In genomic region chr11:100232006-100232405, GRCh38 we compare ENCODE assay signal across 16 cellular contexts.
A peak's percentile ranks its signal among the peaks of the same experiment; 100 is the strongest.
DNase-seq lines count a peak whose midpoint lies in the region; TF ChIP-seq lines count a peak whose summit lies in the region.
"Had no signal": no experiment of that assay in that cellular context is flagged by ENCODE, and none has a peak within 500 bp of the region (broad histone marks: within the 10 kb centered on the region; RNA-seq: fewer than 3 reads in every experiment).

No MANE protein-coding gene starts in this region.

- DNase-seq in ACHN (peak; percentile 65), epithelial cell of proximal tubule (ENCODE audit: low read depth) (peak; percentile 82), kidney tubule cell (ENCODE audit: low spot score) (peak; percentile 77), renal cortical epithelial cell (ENCODE audit: low read depth) (peak; percentile 90), hepatic stellate cell (ENCODE audit: low spot score) (no peak), H7 (no peak), HEK293T (ENCODE audit: extremely low spot score) (no peak)
- DNase-seq: CD8-positive, alpha-beta T cell; DMS 273 treated with DMSO at 0.1 percent for 48 hours; DMS53; DND-41; EL; GM23248; KBM-7 had no signal

- H3K4me3 ChIP-seq in epithelial cell of proximal tubule (ENCODE audit: low read depth, low read length) (no peak overlapping the region), H7 (ENCODE audit: insufficient read depth, low read depth, low read length) (no peak overlapping the region)
- H3K4me3 ChIP-seq: A549, BLaER1, GM23248 had no signal

- no peaks in the 10 kb centered on the region for H3K36me3 ChIP-seq in H7 (replicated peaks; ENCODE audit: control insufficient read depth, insufficient read depth, low read length)
- H3K36me3 ChIP-seq: BLaER1 had no signal

- no peaks in the 10 kb centered on the region for H3K27me3 ChIP-seq in H7 (ENCODE audit: control insufficient read depth, insufficient read depth, low read length)
- H3K27me3 ChIP-seq: BLaER1 had no signal

- in situ Hi-C loops in ACHN (cut with HindIII; ENCODE audit: low pct_ligation_motif_present, low pct_unique_long_range_greater_than_20kb, low sequenced_read_pairs), result no loop called here

- POLR2A ChIA-PET in HEK293T (lab: Yijun Ruan, JAX), result no interaction called here

- TF ChIP-seq CTCF in epithelial cell of proximal tubule (conservative IDR thresholded peaks at IDR 0.05; ENCODE audit: low read depth, low read length), result no peak

- CTCF ChIA-PET in HEK293T (lab: Yijun Ruan, JAX), result no interaction called here

TF ChIP-seq in HEK293T, 16 proteins besides CTCF, POLR2A, EP300 and RAD21:
- TF ChIP-seq BHLHE40 (IDR thresholded peaks at IDR 0.05; ENCODE audit: borderline replicate concordance) (no peak), SUZ12 (IDR thresholded peaks at IDR 0.05) (no peak), TARDBP (IDR thresholded peaks at IDR 0.05) (no peak), FOXM1 (IDR thresholded peaks at IDR 0.05; ENCODE audit: borderline replicate concordance) (no peak), ELF4 (IDR thresholded peaks at IDR 0.05) (no peak), FOXK2 (IDR thresholded peaks at IDR 0.05) (no peak), PKNOX1 (IDR thresholded peaks at IDR 0.05) (no peak), CTBP1 (IDR thresholded peaks at IDR 0.05; ENCODE audit: borderline replicate concordance) (no peak), SP1 (IDR thresholded peaks at IDR 0.05) (no peak), L3MBTL2 (conservative IDR thresholded peaks at IDR 0.05) (no peak), ARNT (IDR thresholded peaks at IDR 0.05) (no peak), LEF1 (IDR thresholded peaks at IDR 0.05; ENCODE audit: borderline replicate concordance) (no peak), FOXA1 (IDR thresholded peaks at IDR 0.05) (no peak), HDGF (IDR thresholded peaks at IDR 0.05; ENCODE audit: borderline replicate concordance) (no peak), NFRKB (IDR thresholded peaks at IDR 0.05) (no peak), ZNF384 (IDR thresholded peaks at IDR 0.05) (no peak)
TF ChIP-seq in HEK293T: peak in this region for 0.

Comparison
In these comparisons a context has a peak if more than half of its experiments do, and no peak if none do; other contexts are left out.
1. DNase-seq: peak in ACHN (single experiment), epithelial cell of proximal tubule (single experiment), kidney tubule cell (single experiment) and renal cortical epithelial cell (single experiment); none in hepatic stellate cell (single experiment), H7 (single experiment) and HEK293T (single experiment).